Comparison of ENCODE assay signal across 2 cellular contexts in genomic region chr12:66240106-66240820, GRCh38.
TF ChIP-seq lines count a peak whose summit lies in the region.

No MANE protein-coding gene starts in this region.

TF ChIP-seq in HepG2, 621 proteins besides CTCF, POLR2A, EP300 and RAD21:
- TF ChIP-seq STAT6 (CRISPR knock-in tag; IDR thresholded peaks at IDR 0.05; ENCODE audit: borderline replicate concordance), result no peak
- TF ChIP-seq NFYB (CRISPR knock-in tag; IDR thresholded peaks at IDR 0.05), result no peak
- no peak for TF ChIP-seq MED13 (CRISPR knock-in tag; IDR thresholded peaks at IDR 0.05)
- no peak for TF ChIP-seq MBNL3 (CRISPR knock-in tag; conservative IDR thresholded peaks at IDR 0.05)
- no peak for TF ChIP-seq BRCA1 (CRISPR knock-in tag; IDR thresholded peaks at IDR 0.05)
- no peak for TF ChIP-seq RELA (CRISPR knock-in tag; IDR thresholded peaks at IDR 0.05)
- no peak for TF ChIP-seq CHD2 (IDR thresholded peaks at IDR 0.05; ENCODE audit: low read depth, low read length)
- TF ChIP-seq, protein P1, sequence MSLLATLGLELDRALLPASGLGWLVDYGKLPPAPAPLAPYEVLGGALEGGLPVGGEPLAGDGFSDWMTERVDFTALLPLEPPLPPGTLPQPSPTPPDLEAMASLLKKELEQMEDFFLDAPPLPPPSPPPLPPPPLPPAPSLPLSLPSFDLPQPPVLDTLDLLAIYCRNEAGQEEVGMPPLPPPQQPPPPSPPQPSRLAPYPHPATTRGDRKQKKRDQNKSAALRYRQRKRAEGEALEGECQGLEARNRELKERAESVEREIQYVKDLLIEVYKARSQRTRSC (CRISPR knock-in tag; IDR thresholded peaks at IDR 0.05; ENCODE audit: low read depth), result no peak
- TF ChIP-seq, protein P2, sequence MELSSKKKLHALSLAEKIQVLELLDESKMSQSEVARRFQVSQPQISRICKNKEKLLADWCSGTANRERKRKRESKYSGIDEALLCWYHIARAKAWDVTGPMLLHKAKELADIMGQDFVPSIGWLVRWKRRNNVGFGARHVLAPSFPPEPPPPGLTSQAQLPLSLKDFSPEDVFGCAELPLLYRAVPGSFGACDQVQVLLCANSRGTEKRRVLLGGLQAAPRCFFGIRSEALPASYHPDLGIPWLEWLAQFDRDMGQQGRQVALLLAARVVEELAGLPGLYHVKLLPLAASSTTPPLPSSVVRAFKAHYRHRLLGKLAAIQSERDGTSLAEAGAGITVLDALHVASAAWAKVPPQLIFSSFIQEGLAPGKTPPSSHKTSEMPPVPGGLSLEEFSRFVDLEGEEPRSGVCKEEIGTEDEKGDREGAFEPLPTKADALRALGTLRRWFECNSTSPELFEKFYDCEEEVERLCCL (CRISPR knock-in tag; IDR thresholded peaks at IDR 0.05; ENCODE audit: borderline replicate concordance), result no peak
- TF ChIP-seq SMARCC2 (IDR thresholded peaks at IDR 0.05), result no peak
- TF ChIP-seq ZNF337 (CRISPR knock-in tag; IDR thresholded peaks at IDR 0.05; ENCODE audit: borderline replicate concordance, low read depth), result no peak
- TF ChIP-seq, protein P3, sequence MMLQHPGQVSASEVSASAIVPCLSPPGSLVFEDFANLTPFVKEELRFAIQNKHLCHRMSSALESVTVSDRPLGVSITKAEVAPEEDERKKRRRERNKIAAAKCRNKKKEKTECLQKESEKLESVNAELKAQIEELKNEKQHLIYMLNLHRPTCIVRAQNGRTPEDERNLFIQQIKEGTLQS (CRISPR knock-in tag; IDR thresholded peaks at IDR 0.05), result no peak
- no peak for TF ChIP-seq TBP (CRISPR knock-in tag; IDR thresholded peaks at IDR 0.05)
- TF ChIP-seq ZNF670 (CRISPR knock-in tag; IDR thresholded peaks at IDR 0.05; ENCODE audit: borderline replicate concordance), result no peak
- TF ChIP-seq KLF9 (CRISPR knock-in tag; IDR thresholded peaks at IDR 0.05; ENCODE audit: low read depth), result no peak
- no peak for TF ChIP-seq SRF (IDR thresholded peaks at IDR 0.05; ENCODE audit: low read depth, low read length)
- TF ChIP-seq KAT7 (CRISPR knock-in tag; IDR thresholded peaks at IDR 0.05; ENCODE audit: borderline replicate concordance), result no peak

TF ChIP-seq in H1, 55 proteins besides CTCF, POLR2A, EP300 and RAD21:
- no peak for TF ChIP-seq POLR2AphosphoS5 (IDR thresholded peaks at IDR 0.05; ENCODE audit: low read depth, low read length)
- TF ChIP-seq MAX (IDR thresholded peaks at IDR 0.05), result no peak
- TF ChIP-seq POU5F1 (IDR thresholded peaks at IDR 0.05; ENCODE audit: low read depth, low read length), result no peak
- no peak for TF ChIP-seq CBX8 (IDR thresholded peaks at IDR 0.05; ENCODE audit: borderline replicate concordance, low read depth, low read length)
- no peak for TF ChIP-seq RXRA (IDR thresholded peaks at IDR 0.05; ENCODE audit: insufficient read depth, low read depth, low read length)
- TF ChIP-seq EZH2 (IDR thresholded peaks at IDR 0.05; ENCODE audit: low read depth, low read length, severe bottlenecking), result no peak
- TF ChIP-seq FOSL1 (IDR thresholded peaks at IDR 0.05; ENCODE audit: insufficient read depth, low read depth, low read length), result no peak
- no peak for TF ChIP-seq KDM1A (IDR thresholded peaks at IDR 0.05; ENCODE audit: borderline replicate concordance, low read length)
- no peak for TF ChIP-seq BACH1 (IDR thresholded peaks at IDR 0.05; ENCODE audit: low read length)
- no peak for TF ChIP-seq EGR1 (IDR thresholded peaks at IDR 0.05; ENCODE audit: borderline replicate concordance, low read depth, low read length)
- no peak for TF ChIP-seq CHD2 (IDR thresholded peaks at IDR 0.05; ENCODE audit: low read length)
- no peak for TF ChIP-seq ZNF274 (IDR thresholded peaks at IDR 0.05; ENCODE audit: borderline replicate concordance, extremely low read depth, low read length)
- TF ChIP-seq SIRT6 (IDR thresholded peaks at IDR 0.05; ENCODE audit: low read length), result no peak
- TF ChIP-seq BCL11A (IDR thresholded peaks at IDR 0.05; ENCODE audit: low read depth in 2 of 2, low read length in 2 of 2), result no peak
- no peak for TF ChIP-seq TEAD4 (IDR thresholded peaks at IDR 0.05; ENCODE audit: low read depth, low read length)
TF ChIP-seq in H1: peak in this region for 0.
